21 cellular contexts compared by ENCODE assay signal in the genomic region with DNA sequence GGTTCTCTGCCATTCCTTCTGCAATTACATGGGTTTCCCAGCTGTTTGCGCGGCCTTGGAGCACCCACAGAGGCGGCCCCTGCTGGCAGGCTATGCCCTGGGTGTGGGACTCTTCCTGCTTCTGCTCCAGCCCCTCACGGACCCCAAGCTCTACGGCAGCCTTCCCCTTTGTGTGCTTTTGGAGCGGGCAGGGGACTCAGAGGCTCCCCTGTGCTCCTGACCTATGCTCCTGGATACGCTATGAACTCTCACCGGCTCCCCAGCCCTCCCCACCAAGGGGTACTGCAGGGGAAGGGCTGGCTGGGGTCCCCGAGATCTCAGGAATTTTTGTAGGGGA. TPM values are rescaled to one million over a fixed set of nuclear protein-coding genes. Genes with fewer than 3 reads are reported as not detected.
DNase-seq lines count a peak whose midpoint lies in the region; ATAC-seq, FAIRE-seq and TF ChIP-seq lines count a peak whose summit lies in the region.
"Had no signal": no experiment of that assay in that cellular context is flagged by ENCODE, and none has a peak within 500 bp of the region (broad histone marks: within the 10 kb centered on the region; RNA-seq: fewer than 3 reads in every experiment).

No MANE protein-coding gene starts in this region.

- ATAC-seq in heart left ventricle = no peak
- ATAC-seq in CD8-positive, alpha-beta T cell = no peak

- TF ChIP-seq CTCF in heart left ventricle (IDR thresholded peaks at IDR 0.05) (no peak), brain (conservative IDR thresholded peaks at IDR 0.05) (no peak), nephron progenitor cell (IDR thresholded peaks at IDR 0.05) (no peak), D721Med (IDR thresholded peaks at IDR 0.05; ENCODE audit: insufficient read depth, missing control alignments) (no peak), tibial nerve (IDR thresholded peaks at IDR 0.05) (no peak)
- TF ChIP-seq CTCF in CD8-positive, alpha-beta T cell (IDR thresholded peaks at IDR 0.05) = no peak

- TF ChIP-seq POLR2A in heart left ventricle (IDR thresholded peaks at IDR 0.05) (no peak), tibial nerve (IDR thresholded peaks at IDR 0.05) (no peak)

- no peak overlapping the region for H3K27ac ChIP-seq in heart left ventricle
- no peak overlapping the region for H3K27ac ChIP-seq in tibial nerve
- H3K27ac ChIP-seq in CD8-positive, alpha-beta T cell (ENCODE audit: low read depth, low read length) = no peak overlapping the region
- H3K27ac ChIP-seq: hepatocyte, SJSA1 had no signal

- peaks cover 26% of the 10 kb centered on the region for H3K36me3 Mint-ChIP-seq in brain
- peaks cover 6% of the 10 kb centered on the region for H3K36me3 Mint-ChIP-seq in nephron progenitor cell (ENCODE audit: low read depth)
- H3K36me3 Mint-ChIP-seq in CD8-positive, alpha-beta T cell = peaks cover 33% of the 10 kb centered on the region

- WGBS in heart left ventricle, 4 donors = 83 to 90% (median 87%) methylated on average over 8 to 9 of the region's 9 CpGs
- WGBS in tibial nerve, 2 donors = 72 to 74% methylated on average over 9 of the region's 9 CpGs

- DNase-seq in cardiac septum (ENCODE audit: low spot score) (peak; percentile 69), heart left ventricle (no peak), nephron progenitor cell (no peak), D721Med (ENCODE audit: insufficient read length, low spot score) (no peak), tibial nerve (ENCODE audit: low spot score in 2 of 2) (no peak), glomerular visceral epithelial cell (ENCODE audit: extremely low spot score) (no peak)
- DNase-seq in CD8-positive, alpha-beta T cell = no peak
- DNase-seq: caudate nucleus; effector memory CD4-positive, alpha-beta T cell; GDM1; mesendoderm; NCI-H2029; NCI-H524 treated with DMSO at 0.1 percent for 48 hours; OCI-M1; retina; T1000 had no signal

- H3K4me1 Mint-ChIP-seq in brain = peaks cover 32% of the 10 kb centered on the region
- peaks cover 30% of the 10 kb centered on the region for H3K4me1 Mint-ChIP-seq in nephron progenitor cell
- peaks cover 30% of the 10 kb centered on the region for H3K4me1 Mint-ChIP-seq in CD8-positive, alpha-beta T cell (ENCODE audit: low read depth)

- H3K4me3 ChIP-seq in heart left ventricle = no peak overlapping the region
- H3K4me3 ChIP-seq in tibial nerve = no peak overlapping the region
- no peak overlapping the region for H3K4me3 ChIP-seq in CD8-positive, alpha-beta T cell (ENCODE audit: low read depth, low read length)
- H3K4me3 ChIP-seq: hepatocyte, SJSA1 had no signal

- H3K27me3 ChIP-seq in heart left ventricle (no peaks in the 10 kb centered on the region), tibial nerve (no peaks in the 10 kb centered on the region)
- H3K27me3 ChIP-seq in CD8-positive, alpha-beta T cell (ENCODE audit: insufficient read depth, low read length) = no peaks in the 10 kb centered on the region
- H3K27me3 ChIP-seq: hepatocyte, SJSA1 had no signal

- intact Hi-C loops in cardiac septum (cut with DNase I) = no loop called here
- intact Hi-C loops in heart left ventricle (cut with DNase I) = loop anchor here in 1 of 10 donors (10.0 kb wide), 1 partner anchor 251 kb away; a partner anchor contains a TSS
- intact Hi-C loops in CD8-positive, alpha-beta T cell (cut with DNase I, micrococcal nuclease) = loop anchor here in 1 of 2 experiments (10.0 kb wide), 1 partner anchor 281 kb away; a partner anchor contains a TSS

- H3K4me3 Mint-ChIP-seq in brain = peak overlapping the region in 4 of 5 experiments; percentile 14 to 95 (median 74)
- H3K4me3 Mint-ChIP-seq in nephron progenitor cell = peak overlapping the region; percentile 20
- no peak overlapping the region for H3K4me3 Mint-ChIP-seq in CD8-positive, alpha-beta T cell

- H3K9me3 ChIP-seq in heart left ventricle (no peaks in the 10 kb centered on the region), tibial nerve (no peaks in the 10 kb centered on the region)
- H3K9me3 ChIP-seq in CD8-positive, alpha-beta T cell (ENCODE audit: low read length) = no peaks in the 10 kb centered on the region
- H3K9me3 ChIP-seq: SJSA1 had no signal

- H3K4me1 ChIP-seq in heart left ventricle (peaks cover 7 to 31% (median 24%) of the 10 kb centered on the region in 12 donors), tibial nerve (peaks cover 0 to 40% (median 26%) of the 10 kb centered on the region in 4 donors)
- peaks cover 31% of the 10 kb centered on the region for H3K4me1 ChIP-seq in CD8-positive, alpha-beta T cell (ENCODE audit: insufficient read depth, low read length)

- H3K27me3 Mint-ChIP-seq in brain = peaks cover 9% of the 10 kb centered on the region
- H3K27me3 Mint-ChIP-seq in nephron progenitor cell (ENCODE audit: low read depth, poor library complexity) = no peaks in the 10 kb centered on the region
- H3K27me3 Mint-ChIP-seq in CD8-positive, alpha-beta T cell (ENCODE audit: low read depth) = no peaks in the 10 kb centered on the region
- H3K27me3 Mint-ChIP-seq: stimulated activated naive CD8-positive, alpha-beta T cell treated with anti-CD3 and anti-CD28 coated beads, Interleukin-15, Interleukin-2, amounts not matched to agents 100 ng/mL and 50 ng/mL, for 24 hours had no signal

- H3K9me3 Mint-ChIP-seq in brain (no peaks in the 10 kb centered on the region), nephron progenitor cell (no peaks in the 10 kb centered on the region)
- H3K9me3 Mint-ChIP-seq in CD8-positive, alpha-beta T cell = no peaks in the 10 kb centered on the region
- H3K9me3 Mint-ChIP-seq: stimulated activated naive CD8-positive, alpha-beta T cell treated with anti-CD3 and anti-CD28 coated beads, Interleukin-15, Interleukin-2, amounts not matched to agents 100 ng/mL and 50 ng/mL, for 24 hours had no signal

- FAIRE-seq in D721Med (lab: Jason Lieb, UNC) = no peak
- FAIRE-seq: GM12891 had no signal

- POLR2A ChIA-PET in CD8-positive, alpha-beta T cell (lab: Charles Lee) = no interaction called here

- peaks cover 0 to 44% (median 33%) of the 10 kb centered on the region in 9 donors for H3K36me3 ChIP-seq in heart left ventricle
- peaks cover 0 to 62% (median 3%) of the 10 kb centered on the region in 3 donors for H3K36me3 ChIP-seq in tibial nerve
- peaks cover 4% of the 10 kb centered on the region for H3K36me3 ChIP-seq in CD8-positive, alpha-beta T cell (ENCODE audit: insufficient read depth, low read length)

- H3K27ac Mint-ChIP-seq in brain (peak overlapping the region in 1 of 5 experiments; percentile 98), nephron progenitor cell (no peak overlapping the region)
- no peak overlapping the region for H3K27ac Mint-ChIP-seq in CD8-positive, alpha-beta T cell
- H3K27ac Mint-ChIP-seq: stimulated activated naive CD8-positive, alpha-beta T cell treated with anti-CD3 and anti-CD28 coated beads, Interleukin-15, Interleukin-2, amounts not matched to agents 100 ng/mL and 50 ng/mL, for 24 hours had no signal

- CTCF ChIA-PET in CD8-positive, alpha-beta T cell (lab: Charles Lee) = interaction anchor here (0.8 to 5.2 kb wide), 4 partner anchors 10 to 168 kb away, joined by 3 to 23 read pairs (median 6); a partner anchor contains a TSS

- no peak for TF ChIP-seq EP300 in tibial nerve (IDR thresholded peaks at IDR 0.05)

RNA-seq across cellular contexts. Expression of a gene that starts 2.6 kb away (rescaled TPM):
- 5.7 TPM for total RNA-seq in cardiac septum
- 1 to 10 TPM; 3.1 to 9.5 (median 5.0) TPM for total RNA-seq in heart left ventricle
- 1 to 10 TPM; 2.1 to 8.3 TPM for polyA plus RNA-seq in heart left ventricle
- 24.2 TPM for polyA plus RNA-seq in brain (ENCODE audit: insufficient read depth, low read depth, low replicate concordance)
- 10 to 100 TPM; 18.1 to 25.8 (median 20.9) TPM for total RNA-seq in tibial nerve
- 10 to 100 TPM; 68.9 to 72.2 TPM for total RNA-seq in CD8-positive, alpha-beta T cell

RNA-seq across cellular contexts. Expression of a gene that starts 11.0 kb away (rescaled TPM):
- total RNA-seq in cardiac septum = 24.5 TPM
- total RNA-seq in heart left ventricle = 10 to 100 TPM in 8 of 9 donors, 1 to 10 TPM in 1; 8.2 to 22.0 (median 14.9) TPM
- 10 to 100 TPM; 15.4 to 22.1 TPM for polyA plus RNA-seq in heart left ventricle
- polyA plus RNA-seq in brain (ENCODE audit: insufficient read depth, low read depth, low replicate concordance) = 34.4 TPM
- 10 to 100 TPM in 3 of 4 donors, 1 to 10 TPM in 1; 9.4 to 17.1 (median 14.0) TPM for total RNA-seq in tibial nerve
- 1 to 10 TPM; 1.7 to 2.3 TPM for total RNA-seq in CD8-positive, alpha-beta T cell
